ENCODE assay signal across 19 cellular contexts in the genomic region with DNA sequence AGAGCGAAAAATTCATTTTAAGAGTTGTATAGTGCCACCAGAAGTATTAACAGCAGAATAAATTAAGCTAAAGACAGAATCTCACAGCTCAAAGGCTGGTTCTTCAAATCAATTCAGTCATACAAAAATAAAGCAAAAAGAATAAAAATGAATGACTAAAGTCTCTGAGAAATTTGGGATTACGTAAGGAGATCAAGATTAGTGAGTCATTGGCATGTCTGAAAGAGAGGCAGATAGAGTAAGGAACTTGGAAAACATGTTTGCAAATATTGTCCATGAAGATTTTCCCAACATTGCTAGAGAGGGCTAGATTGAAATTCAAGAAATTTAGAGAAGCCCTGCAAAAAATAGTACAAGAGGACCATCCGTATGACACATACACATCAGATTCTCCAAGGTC.
A peak's percentile ranks its signal among the peaks of the same experiment; 100 is the strongest.
DNase-seq lines count a peak whose midpoint lies in the region; ATAC-seq and TF ChIP-seq lines count a peak whose summit lies in the region.
"Had no signal": no experiment of that assay in that cellular context is flagged by ENCODE, and none has a peak within 500 bp of the region (broad histone marks: within the 10 kb centered on the region; RNA-seq: fewer than 3 reads in every experiment).

No MANE protein-coding gene starts in this region.

- H3K27ac ChIP-seq in PC-3 (ENCODE audit: low read length) (no peak overlapping the region), hepatocyte (no peak overlapping the region), neuronal stem cell (replicated peaks; ENCODE audit: low read length) (no peak overlapping the region)
- H3K27ac ChIP-seq: PC-9, SJSA1 had no signal

- ATAC-seq in PC-3, result no peak
- ATAC-seq in GM19397 (IDR thresholded peaks at IDR 0.05; ENCODE audit: unreplicated experiment), result no peak
- ATAC-seq: HepG2 had no signal

- no peak overlapping the region for H3K18ac ChIP-seq in neuronal stem cell (ENCODE audit: low read length)

- H3F3A ChIP-seq in PC-3 (ENCODE audit: low read length, unreplicated experiment), result no peaks in the 10 kb centered on the region

- H4K91ac ChIP-seq in neuronal stem cell (ENCODE audit: low read depth, low read length, poor library complexity), result no peak overlapping the region

- DNase-seq in HT1080 (ENCODE audit: low read depth) (peak; percentile 8), PC-3 (peak; percentile 9), choroid plexus epithelial cell (ENCODE audit: low read depth) (peak; percentile 50), retinal pigment epithelial cell (ENCODE audit: low read depth) (peak; percentile 48), hepatocyte (ENCODE audit: low spot score) (no peak), neuronal stem cell (ENCODE audit: low spot score) (no peak)
- DNase-seq: Caco-2, DMS153, GOT3, KG1, MG63, NCI-H187, NCI-H2171, NCI-H446 treated with DMSO at 0.1 percent for 48 hours, NCI-H748 treated with DMSO at 0.1 percent for 48 hours, PC-9 had no signal

- no peak overlapping the region for H4K8ac ChIP-seq in neuronal stem cell (ENCODE audit: low read depth, low read length)

- CTCF ChIA-PET in PC-3 (lab: Charles Lee), result no interaction called here

- H4K20me1 ChIP-seq in PC-3 (ENCODE audit: low read length) (no peaks in the 10 kb centered on the region), hepatocyte (ENCODE audit: insufficient read depth, poor library complexity, severe bottlenecking) (no peaks in the 10 kb centered on the region)

- POLR2A ChIA-PET in PC-3 (lab: Charles Lee; ENCODE audit: unreplicated experiment), result no interaction called here

- intact Hi-C loops in PC-3 (cut with micrococcal nuclease), result no loop called here

- H3K23ac ChIP-seq in neuronal stem cell (ENCODE audit: low read depth, low read length, poor library complexity), result no peak overlapping the region

- H2BK120ac ChIP-seq in neuronal stem cell (ENCODE audit: low read depth, low read length), result no peak overlapping the region

- H2BK5ac ChIP-seq in neuronal stem cell (ENCODE audit: low read length), result no peak overlapping the region

- H3K4me3 ChIP-seq in PC-3 (ENCODE audit: low read length), result no peak overlapping the region
- no peak overlapping the region for H3K4me3 ChIP-seq in choroid plexus epithelial cell (ENCODE audit: low read depth, low read length)
- no peak overlapping the region for H3K4me3 ChIP-seq in retinal pigment epithelial cell (ENCODE audit: low read length)
- H3K4me3 ChIP-seq in hepatocyte, result no peak overlapping the region
- H3K4me3 ChIP-seq in neuronal stem cell (ENCODE audit: low read length in 2 of 2), result no peak overlapping the region
- H3K4me3 ChIP-seq: MG63, PC-9, SJSA1 had no signal

- no peak overlapping the region for H3K4ac ChIP-seq in neuronal stem cell (ENCODE audit: low read length)

- no peak overlapping the region for H2BK12ac ChIP-seq in neuronal stem cell (ENCODE audit: low read length)

- H3K14ac ChIP-seq in neuronal stem cell (ENCODE audit: low read length), result no peak overlapping the region

- no peaks in the 10 kb centered on the region for H3K4me1 ChIP-seq in PC-3 (ENCODE audit: insufficient read depth, low read length)
- no peaks in the 10 kb centered on the region for H3K4me1 ChIP-seq in hepatocyte (ENCODE audit: insufficient read depth)
- no peaks in the 10 kb centered on the region for H3K4me1 ChIP-seq in neuronal stem cell (ENCODE audit: control insufficient read depth in 2 of 2, insufficient read depth in 1 of 2, low read depth in 1 of 2, low read length in 2 of 2)
- H3K4me1 ChIP-seq: Caco-2, SJSA1 had no signal

- no TSS peak for BruUV-seq in PC-3 (replicated peaks; lab: Mats Ljungman, UMichigan)

- H3K9me3 ChIP-seq in PC-3 (ENCODE audit: low read length), result no peaks in the 10 kb centered on the region
- no peaks in the 10 kb centered on the region for H3K9me3 ChIP-seq in hepatocyte (ENCODE audit: low read depth)
- no peaks in the 10 kb centered on the region for H3K9me3 ChIP-seq in neuronal stem cell (replicated peaks in 1 of 2; ENCODE audit: control insufficient read depth in 2 of 2, insufficient read depth in 1 of 2, low read depth in 1 of 2, low read length in 2 of 2)
- H3K9me3 ChIP-seq: Caco-2, MG63 had no signal

- H3K27me3 ChIP-seq in PC-3 (ENCODE audit: low read length) (no peaks in the 10 kb centered on the region), hepatocyte (no peaks in the 10 kb centered on the region), neuronal stem cell (ENCODE audit: control insufficient read depth in 3 of 3, insufficient read depth in 3 of 3, low read depth in 1 of 3, low read length in 3 of 3) (no peaks in the 10 kb centered on the region)
- H3K27me3 ChIP-seq: MG63, SJSA1 had no signal

- TF ChIP-seq CTCF in PC-3 (conservative IDR thresholded peaks at IDR 0.05; ENCODE audit: low read depth, low read length) (no peak), choroid plexus epithelial cell (conservative IDR thresholded peaks at IDR 0.05; ENCODE audit: low read depth, low read length) (no peak), retinal pigment epithelial cell (conservative IDR thresholded peaks at IDR 0.05; ENCODE audit: low read depth, low read length) (no peak), hepatocyte (IDR thresholded peaks at IDR 0.05; ENCODE audit: poor library complexity) (no peak)

- H2AFZ ChIP-seq in PC-3 (ENCODE audit: low read length) (no peak overlapping the region), hepatocyte (no peak overlapping the region), neuronal stem cell (ENCODE audit: low read length) (no peak overlapping the region)
- H2AFZ ChIP-seq: PC-9 had no signal

- no peak overlapping the region for H2BK15ac ChIP-seq in neuronal stem cell (ENCODE audit: low read length)

- H3K36me3 ChIP-seq in PC-3 (ENCODE audit: low read depth, low read length), result no peaks in the 10 kb centered on the region
- no peaks in the 10 kb centered on the region for H3K36me3 ChIP-seq in hepatocyte (replicated peaks; ENCODE audit: insufficient read depth, low read depth)
- H3K36me3 ChIP-seq in neuronal stem cell (replicated peaks in 1 of 2; ENCODE audit: control insufficient read depth in 2 of 2, insufficient read depth in 2 of 2, low read length in 2 of 2), result no peaks in the 10 kb centered on the region
- H3K36me3 ChIP-seq: MG63, SJSA1 had no signal

- H3K4me2 ChIP-seq in PC-3 (ENCODE audit: low read length) (no peak overlapping the region), hepatocyte (no peak overlapping the region), neuronal stem cell (ENCODE audit: insufficient read depth, low read length, poor library complexity, severe bottlenecking) (no peak overlapping the region)
- H3K4me2 ChIP-seq: PC-9 had no signal

- WGBS in hepatocyte (ENCODE audit: low lambda C conversion rate, missing lambda C conversion rate), result 92% methylated on average over 3 of the region's 3 CpGs
- WGBS in neuronal stem cell (ENCODE audit: extremely low coverage in 2 of 2, insufficient read length in 2 of 2, insufficient replicate concordance in 1 of 2), 2 donors, result no CpG with 5 or more reads among the region's 3 CpGs

- H3K9me2 ChIP-seq in PC-3 (replicated peaks; ENCODE audit: low read length), result no peaks in the 10 kb centered on the region
- no peaks in the 10 kb centered on the region for H3K9me2 ChIP-seq in hepatocyte (replicated peaks; ENCODE audit: insufficient read depth)

- H3K9ac ChIP-seq in PC-3 (ENCODE audit: low read length), result no peak overlapping the region
- H3K9ac ChIP-seq in neuronal stem cell (ENCODE audit: low read depth, low read length, poor library complexity), result no peak overlapping the region

- H3K79me1 ChIP-seq in neuronal stem cell (ENCODE audit: low read depth, low read length), result peaks cover 2% of the 10 kb centered on the region

- H2AK5ac ChIP-seq in neuronal stem cell (ENCODE audit: low read depth, low read length), result no peak overlapping the region

- H3K79me2 ChIP-seq in PC-3 (ENCODE audit: low read length) (no peaks in the 10 kb centered on the region), hepatocyte (no peaks in the 10 kb centered on the region)

Comparison
In these comparisons a context has a peak if more than half of its experiments do, and no peak if none do; other contexts are left out.
1. DNase-seq: peak in HT1080 (single experiment), PC-3 (single experiment), choroid plexus epithelial cell (single experiment) and retinal pigment epithelial cell (single experiment); none in hepatocyte (single experiment) and neuronal stem cell (single experiment).